In the genomic region with DNA sequence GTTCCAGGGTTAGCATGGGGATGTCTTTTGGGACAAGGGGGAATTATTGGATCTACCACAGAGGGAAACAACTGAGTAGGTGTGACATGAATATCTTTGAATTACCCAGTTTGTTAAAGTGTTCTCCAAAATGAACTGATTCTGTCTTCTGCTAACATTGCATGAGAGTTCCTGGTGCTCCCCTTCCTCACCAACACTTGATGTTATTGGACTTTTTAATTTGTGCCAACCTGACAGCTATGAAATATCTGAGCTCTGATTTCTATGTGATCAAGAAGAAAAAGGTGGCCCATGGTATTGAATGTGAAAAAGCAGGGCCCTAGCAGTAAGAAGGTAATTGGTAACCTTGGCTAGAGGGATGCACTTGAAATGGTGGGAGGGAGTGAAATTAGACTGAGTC, we compare ENCODE assay signal across 33 cellular contexts. TPM values are rescaled to one million over a fixed set of nuclear protein-coding genes. Genes with fewer than 3 reads are reported as not detected.
"Had no signal": no experiment of that assay in that cellular context is flagged by ENCODE, and none has a peak within 500 bp of the region (broad histone marks: within the 10 kb centered on the region; RNA-seq: fewer than 3 reads in every experiment).

No MANE protein-coding gene starts in this region.

- H3K27ac ChIP-seq: Peyer's patch, SJSA1 had no signal

- DNase-seq: activated B cell treated with CpG ODN at 0.5 μM for 24 hours; activated CD4-positive, alpha-beta memory T cell treated with anti-CD3 and anti-CD28 coated beads for 36 hours; activated CD4-positive, alpha-beta T cell treated with anti-CD3 and anti-CD28 coated beads for 4 hours; activated CD4-positive, alpha-beta T cell treated with anti-CD3 and anti-CD28 coated beads, Interleukin-2, amount 50 U/mL, for 1 hour; activated CD4-positive, CD25-positive, alpha-beta regulatory T cell treated with anti-CD3 and anti-CD28 coated beads, Interleukin-2, amount 50 U/mL, for 72 hours; activated CD8-positive, alpha-beta memory T cell treated with anti-CD3 and anti-CD28 coated beads, Interleukin-2, amount 50 U/mL, for 4 hours; activated gamma-delta T cell treated with Interleukin-2 at 50 U/mL for 16 hours; activated naive CD4-positive, alpha-beta T cell treated with anti-CD3 and anti-CD28 coated beads for 36 hours; activated naive CD8-positive, alpha-beta T cell treated with anti-CD3 and anti-CD28 coated beads, Interleukin-2, amount 50 U/mL, for 24 hours; activated T-cell treated with anti-CD3 and anti-CD28 coated beads for 4 hours; activated T-cell treated with anti-CD3 and anti-CD28 coated beads, Interleukin-2, amount 50 U/mL, for 4 hours; anterior cingulate cortex; caudate nucleus; cerebellar nuclear complex; MM.1S; MV-4-11; NCI-H1092; NCI-H1436 treated with DMSO at 0.1 percent for 48 hours; NCI-H1694 treated with DMSO at 0.1 percent for 48 hours; NCI-H2029; NCI-H345; NCI-H526; NCI-H748 treated with DMSO at 0.1 percent for 48 hours; NK-92 treated with Interleukin-12 subunit alpha and Interleukin-12 subunit beta, amount 100 ng/mL, for 24 hours; PC-3; Peyer's patch; RPMI8226; SHP77 treated with DMSO at 0.1 percent for 48 hours; SK-N-SH had no signal

- H3K4me2 ChIP-seq: SK-N-SH had no signal

- FAIRE-seq: bronchial epithelial cell had no signal

- H3K27me3 ChIP-seq: Peyer's patch had no signal

- H3K36me3 ChIP-seq: Peyer's patch, SJSA1 had no signal

- H3K9ac ChIP-seq: SK-N-SH had no signal

- H3K9me3 ChIP-seq: Peyer's patch, SK-N-SH had no signal

- H3K4me3 ChIP-seq: Peyer's patch, SJSA1 had no signal

RNA-seq across cellular contexts. Expression of gene VPS37D, which starts 4.6 kb away (rescaled TPM):
- total RNA-seq: activated naive CD4-positive, alpha-beta T cell treated with anti-CD3 and anti-CD28 coated beads for 36 hours had no signal

RNA-seq across cellular contexts. Expression of gene MLXIPL, which starts 38.7 kb away (rescaled TPM):
- total RNA-seq: activated B cell treated with CpG ODN at 0.5 μM for 24 hours; activated CD4-positive, alpha-beta memory T cell treated with anti-CD3 and anti-CD28 coated beads for 36 hours; activated naive CD4-positive, alpha-beta T cell treated with anti-CD3 and anti-CD28 coated beads, Interleukin-2, amount 50 U/mL, for 72 hours; activated T-helper 1 cell treated with anti-CD3 and anti-CD28 coated beads, Interleukin-12 subunit alpha, Interleukin-12 subunit beta, Interleukin-2, Interleukin-4 antibody, amounts not matched to agents 30 ng/mL and 10 ng/mL and 1 ng/mL, durations not matched to agents 14 hours and 24 hours and 36 hours; bronchial epithelial cell; SJSA1 had no signal
